10 cellular contexts compared by ENCODE assay signal in genomic region chr6:2976571-2977085, GRCh38. TPM values are rescaled to one million over a fixed set of nuclear protein-coding genes. Genes with fewer than 3 reads are reported as not detected.
DNase-seq lines count a peak whose midpoint lies in the region; ATAC-seq lines count a peak whose summit lies in the region.
"Had no signal": no experiment of that assay in that cellular context is flagged by ENCODE, and none has a peak within 500 bp of the region (broad histone marks: within the 10 kb centered on the region; RNA-seq: fewer than 3 reads in every experiment).

No MANE protein-coding gene starts in this region.

- peaks cover 5 to 19% of the 10 kb centered on the region in 2 donors for H3K36me3 Mint-ChIP-seq in activated naive CD4-positive, alpha-beta T cell treated with anti-CD3 and anti-CD28 coated beads, Interleukin-2, amount 50 U/mL, for 72 hours
- peaks cover 10% of the 10 kb centered on the region for H3K36me3 Mint-ChIP-seq in activated CD4-positive, alpha-beta memory T cell treated with anti-CD3 and anti-CD28 coated beads, Interleukin-2, amount 10 ng/mL, durations not matched to agents 7 days and 5 days (ENCODE audit: low read depth)

- no peak for DNase-seq in activated naive CD4-positive, alpha-beta T cell treated with anti-CD3 and anti-CD28 coated beads, Interleukin-2, amount 50 U/mL, for 72 hours (ENCODE audit: low spot score in 2 of 2)
- no peak for DNase-seq in activated naive CD4-positive, alpha-beta T cell (lab: John Stamatoyannopoulos, UW)
- no peak for DNase-seq in activated CD4-positive, alpha-beta memory T cell treated with anti-CD3 and anti-CD28 coated beads, Interleukin-2, amount 10 ng/mL, durations not matched to agents 7 days and 5 days
- peak; percentile 75 for DNase-seq in fibroblast of gingiva (ENCODE audit: low read depth)
- DNase-seq in ureter (ENCODE audit: low spot score), result peak; percentile 10
- DNase-seq: activated gamma-delta T cell, T-helper 17 cell had no signal

- H3K4me1 Mint-ChIP-seq in activated CD4-positive, alpha-beta memory T cell treated with anti-CD3 and anti-CD28 coated beads, Interleukin-2, amount 10 ng/mL, durations not matched to agents 7 days and 5 days, result peaks cover 20% of the 10 kb centered on the region

- CTCF ChIA-PET in activated CD4-positive, alpha-beta memory T cell treated with anti-CD3 and anti-CD28 coated beads, Interleukin-2, amount 10 ng/mL, durations not matched to agents 7 days and 5 days (lab: Charles Lee), result no interaction called here

- ATAC-seq in activated naive CD4-positive, alpha-beta T cell treated with anti-CD3 and anti-CD28 coated beads, Interleukin-2, amount 50 U/mL, for 72 hours, result peak; percentile 45 to 60
- no peak for ATAC-seq in HG03342 (IDR thresholded peaks at IDR 0.05; ENCODE audit: unreplicated experiment)
- ATAC-seq in esophagus mucosa, result no peak
- no peak for ATAC-seq in GM19467 (IDR thresholded peaks at IDR 0.05; ENCODE audit: unreplicated experiment)
- ATAC-seq: T-helper 17 cell had no signal

- POLR2A ChIA-PET in activated CD4-positive, alpha-beta memory T cell treated with anti-CD3 and anti-CD28 coated beads, Interleukin-2, amount 10 ng/mL, durations not matched to agents 7 days and 5 days (lab: Charles Lee), result interaction anchor here (1.0 to 1.9 kb wide), 2 partner anchors 11 to 13 kb away, joined by 3 to 5 read pairs; no protein-coding TSS in a partner anchor

- peaks cover 0 to 4% of the 10 kb centered on the region in 2 donors for H3K9me3 Mint-ChIP-seq in activated naive CD4-positive, alpha-beta T cell treated with anti-CD3 and anti-CD28 coated beads, Interleukin-2, amount 50 U/mL, for 72 hours
- peaks cover 9% of the 10 kb centered on the region for H3K9me3 Mint-ChIP-seq in activated CD4-positive, alpha-beta memory T cell treated with anti-CD3 and anti-CD28 coated beads, Interleukin-2, amount 10 ng/mL, durations not matched to agents 7 days and 5 days

- H3K4me3 Mint-ChIP-seq in activated CD4-positive, alpha-beta memory T cell treated with anti-CD3 and anti-CD28 coated beads, Interleukin-2, amount 10 ng/mL, durations not matched to agents 7 days and 5 days, result no peak overlapping the region
- H3K4me3 Mint-ChIP-seq: T-helper 17 cell had no signal

- peak overlapping the region; percentile 22 to 39 for H3K27ac Mint-ChIP-seq in activated naive CD4-positive, alpha-beta T cell treated with anti-CD3 and anti-CD28 coated beads, Interleukin-2, amount 50 U/mL, for 72 hours
- H3K27ac Mint-ChIP-seq in activated CD4-positive, alpha-beta memory T cell treated with anti-CD3 and anti-CD28 coated beads, Interleukin-2, amount 10 ng/mL, durations not matched to agents 7 days and 5 days, result peak overlapping the region; percentile 33
- H3K27ac Mint-ChIP-seq: T-helper 17 cell had no signal

- peaks cover 35% of the 10 kb centered on the region for H3K27me3 Mint-ChIP-seq in activated CD4-positive, alpha-beta memory T cell treated with anti-CD3 and anti-CD28 coated beads, Interleukin-2, amount 10 ng/mL, durations not matched to agents 7 days and 5 days

RNA-seq across cellular contexts. Expression of gene SERPINB6, which starts 5.3 kb away (rescaled TPM):
- 10 to 100 TPM; 11.1 to 78.4 TPM for total RNA-seq in activated naive CD4-positive, alpha-beta T cell treated with anti-CD3 and anti-CD28 coated beads, Interleukin-2, amount 50 U/mL, for 72 hours
- total RNA-seq in activated CD4-positive, alpha-beta memory T cell treated with anti-CD3 and anti-CD28 coated beads, Interleukin-2, amount 10 ng/mL, durations not matched to agents 7 days and 5 days, result 10 to 100 TPM; 19.8 to 20.1 TPM
- total RNA-seq in ureter (121 TPM), esophagus mucosa (78.8 TPM)

RNA-seq across cellular contexts. Expression of gene NQO2, which starts 23.1 kb away (rescaled TPM):
- total RNA-seq in activated naive CD4-positive, alpha-beta T cell treated with anti-CD3 and anti-CD28 coated beads, Interleukin-2, amount 50 U/mL, for 72 hours, result 10 to 100 TPM; 33.4 to 37.5 TPM
- 10 to 100 TPM; 37.7 to 38.4 TPM for total RNA-seq in activated CD4-positive, alpha-beta memory T cell treated with anti-CD3 and anti-CD28 coated beads, Interleukin-2, amount 10 ng/mL, durations not matched to agents 7 days and 5 days
- total RNA-seq in ureter (27.0 TPM), esophagus mucosa (31.6 TPM)

Comparison
In these comparisons a context has a peak if more than half of its experiments do, and no peak if none do; other contexts are left out.
1. ATAC-seq: peak in activated naive CD4-positive, alpha-beta T cell treated with anti-CD3 and anti-CD28 coated beads, Interleukin-2, amount 50 U/mL, for 72 hours (2 of 2); none in HG03342 (single experiment), esophagus mucosa (single experiment) and GM19467 (single experiment).
2. DNase-seq: peak in fibroblast of gingiva (single experiment) and ureter (single experiment); none in activated naive CD4-positive, alpha-beta T cell treated with anti-CD3 and anti-CD28 coated beads, Interleukin-2, amount 50 U/mL, for 72 hours (0 of 2), activated naive CD4-positive, alpha-beta T cell (0 of 4) and activated CD4-positive, alpha-beta memory T cell treated with anti-CD3 and anti-CD28 coated beads, Interleukin-2, amount 10 ng/mL, durations not matched to agents 7 days and 5 days (single experiment).